Comparison of ENCODE assay signal across 14 cellular contexts in genomic region chr2:213733893-213734292, GRCh38.
DNase-seq lines count a peak whose midpoint lies in the region; ATAC-seq, FAIRE-seq and TF ChIP-seq lines count a peak whose summit lies in the region.
"Had no signal": no experiment of that assay in that cellular context is flagged by ENCODE, and none has a peak within 500 bp of the region (broad histone marks: within the 10 kb centered on the region; RNA-seq: fewer than 3 reads in every experiment).

No MANE protein-coding gene starts in this region.

- DNase-seq in GM12892 (ENCODE audit: insufficient read length) (no peak), endothelial cell (ENCODE audit: low spot score) (no peak), NCI-H2029 treated with DMSO at 0.1 percent for 48 hours (lab: John Stamatoyannopoulos, UW) (no peak), NCI-H2081 treated with DMSO at 0.1 percent for 48 hours (lab: John Stamatoyannopoulos, UW) (no peak), AG08395 (ENCODE audit: low spot score) (no peak)
- DNase-seq: brain microvascular endothelial cell, DND-41, NCI-H146, spleen, upper lobe of right lung had no signal

- TF ChIP-seq POLR2A in GM12892 (IDR thresholded peaks at IDR 0.05; ENCODE audit: low read depth, low read length) = no peak

- peak; percentile 90 for ATAC-seq in GM19372 (IDR thresholded peaks at IDR 0.05; ENCODE audit: low read depth, unreplicated experiment)
- ATAC-seq in HG02610 (IDR thresholded peaks at IDR 0.05; ENCODE audit: unreplicated experiment) = peak; percentile 100
- ATAC-seq in HG03175 (IDR thresholded peaks at IDR 0.05; ENCODE audit: unreplicated experiment) = peak; percentile 82
- ATAC-seq: SK-N-SH treated with all-trans-retinoic acid at 6 μM for 48 hours, upper lobe of right lung had no signal

- no peak for TF ChIP-seq CTCF in endothelial cell (IDR thresholded peaks at IDR 0.05; ENCODE audit: unreplicated experiment)

- H3K36me3 Mint-ChIP-seq in endothelial cell (ENCODE audit: low read depth, unreplicated experiment) = no peaks in the 10 kb centered on the region

- no peak overlapping the region for H3K4me3 Mint-ChIP-seq in endothelial cell (ENCODE audit: unreplicated experiment)

- H3K4me1 Mint-ChIP-seq in endothelial cell (ENCODE audit: unreplicated experiment) = no peaks in the 10 kb centered on the region

- peak; percentile 71 for FAIRE-seq in GM12892 (lab: Jason Lieb, UNC)

- no peaks in the 10 kb centered on the region for H3K9me3 Mint-ChIP-seq in endothelial cell (ENCODE audit: unreplicated experiment)

- H3K27ac Mint-ChIP-seq in endothelial cell (ENCODE audit: unreplicated experiment) = no peak overlapping the region

- peaks cover 2% of the 10 kb centered on the region for H3K27me3 Mint-ChIP-seq in endothelial cell (ENCODE audit: unreplicated experiment)
